ENCODE assay signal across 15 cellular contexts in genomic region chr2:100206731-100207255, GRCh38.
"Had no signal": no experiment of that assay in that cellular context is flagged by ENCODE, and none has a peak within 500 bp of the region (broad histone marks: within the 10 kb centered on the region; RNA-seq: fewer than 3 reads in every experiment).

No MANE protein-coding gene starts in this region.

- H3K27ac ChIP-seq: HL-60, KMS-11 had no signal

- H3K9ac ChIP-seq: KMS-11 had no signal

- DNase-seq: Kasumi-1, MM.1S, NCI-H1048, NCI-H1105 treated with DMSO at 0.1 percent for 48 hours, NCI-H1417 treated with DMSO at 0.1 percent for 48 hours, NCI-H187 treated with DMSO at 0.1 percent for 48 hours, NCI-H2029 treated with DMSO at 0.1 percent for 48 hours, NCI-H2227 treated with DMSO at 0.1 percent for 48 hours, NCI-H526 treated with DMSO at 0.1 percent for 48 hours, NCI-H748 treated with DMSO at 0.1 percent for 48 hours, RPMI8226, SHP77 had no signal

- H3K4me2 ChIP-seq: KMS-11 had no signal

- H3K4me3 ChIP-seq: K562 had no signal
